In genomic region chr5:180339583-180340183, GRCh38 we compare ENCODE assay signal across 30 cellular contexts. TPM values are rescaled to one million over a fixed set of nuclear protein-coding genes. Genes with fewer than 3 reads are reported as not detected.
A peak's percentile ranks its signal among the peaks of the same experiment; 100 is the strongest.
DNase-seq lines count a peak whose midpoint lies in the region; ATAC-seq and TF ChIP-seq lines count a peak whose summit lies in the region.
"Had no signal": no experiment of that assay in that cellular context is flagged by ENCODE, and none has a peak within 500 bp of the region (broad histone marks: within the 10 kb centered on the region; RNA-seq: fewer than 3 reads in every experiment).

No MANE protein-coding gene starts in this region.

- H3K4me3 Mint-ChIP-seq in stimulated activated effector memory CD8-positive, alpha-beta T cell treated with anti-CD3 and anti-CD28 coated beads, Interleukin-12 subunit alpha, Interleukin-12 subunit beta, amount 100 ng/mL, for 72 hours = no peak overlapping the region
- H3K4me3 Mint-ChIP-seq: activated CD8-positive, alpha-beta memory T cell treated with anti-CD3 and anti-CD28 coated beads, Interleukin-2, amount 10 ng/mL, durations not matched to agents 7 days and 5 days; CD4-positive, alpha-beta T cell; naive thymus-derived CD4-positive, alpha-beta T cell; stimulated activated naive CD8-positive, alpha-beta T cell treated with anti-CD3 and anti-CD28 coated beads, Interleukin-15, amount 100 ng/mL, for 72 hours had no signal

- peaks cover 27% of the 10 kb centered on the region for H3K36me3 ChIP-seq in left ventricle myocardium inferior
- H3K36me3 ChIP-seq: Peyer's patch, thoracic aorta had no signal

- peak overlapping the region; percentile 17 for H3K27ac Mint-ChIP-seq in stimulated activated effector memory CD8-positive, alpha-beta T cell treated with anti-CD3 and anti-CD28 coated beads, Interleukin-12 subunit alpha, Interleukin-12 subunit beta, amount 100 ng/mL, for 72 hours
- H3K27ac Mint-ChIP-seq: activated CD8-positive, alpha-beta memory T cell treated with anti-CD3 and anti-CD28 coated beads, Interleukin-2, amount 10 ng/mL, durations not matched to agents 7 days and 5 days; CD4-positive, alpha-beta T cell had no signal

- no peak overlapping the region for H3K4me3 ChIP-seq in left ventricle myocardium inferior
- no peak overlapping the region for H3K4me3 ChIP-seq in cardiac fibroblast (replicated peaks in 1 of 2; ENCODE audit: low read depth in 2 of 2, low read length in 2 of 2)
- H3K4me3 ChIP-seq: Peyer's patch, thoracic aorta had no signal

- H3K9me3 ChIP-seq in left ventricle myocardium inferior (replicated peaks) = no peaks in the 10 kb centered on the region
- H3K9me3 ChIP-seq: Peyer's patch, thoracic aorta had no signal

- intact Hi-C loops in Right ventricle myocardium superior (cut with DNase I) (no loop called here), left ventricle myocardium inferior (cut with micrococcal nuclease) (no loop called here)

- ATAC-seq in Right ventricle myocardium superior (ENCODE audit: poor library complexity) (no peak), HG02610 (IDR thresholded peaks at IDR 0.05; ENCODE audit: unreplicated experiment) (no peak)
- ATAC-seq in stimulated activated effector memory CD8-positive, alpha-beta T cell treated with anti-CD3 and anti-CD28 coated beads, Interleukin-12 subunit alpha, Interleukin-12 subunit beta, amount 100 ng/mL, for 72 hours = no peak
- ATAC-seq: activated CD8-positive, alpha-beta memory T cell treated with anti-CD3 and anti-CD28 coated beads, Interleukin-2, amount 10 ng/mL, durations not matched to agents 7 days and 5 days; HCT116; HepG2; left ventricle myocardium superior; naive thymus-derived CD4-positive, alpha-beta T cell; stimulated activated naive CD8-positive, alpha-beta T cell treated with anti-CD3 and anti-CD28 coated beads, Interleukin-15, amount 100 ng/mL, for 72 hours had no signal

- no peaks in the 10 kb centered on the region for H3K9me3 Mint-ChIP-seq in stimulated activated effector memory CD8-positive, alpha-beta T cell treated with anti-CD3 and anti-CD28 coated beads, Interleukin-12 subunit alpha, Interleukin-12 subunit beta, amount 100 ng/mL, for 72 hours
- H3K9me3 Mint-ChIP-seq: CD4-positive, alpha-beta T cell; stimulated activated naive CD8-positive, alpha-beta T cell treated with anti-CD3 and anti-CD28 coated beads, Interleukin-15, amount 100 ng/mL, for 72 hours had no signal

- no peak overlapping the region for H3K27ac ChIP-seq in left ventricle myocardium inferior (replicated peaks)
- H3K27ac ChIP-seq: Peyer's patch, thoracic aorta had no signal

- peak; percentile 22 for DNase-seq in Right ventricle myocardium superior
- DNase-seq in left ventricle myocardium inferior = no peak
- DNase-seq in cardiac fibroblast (ENCODE audit: low read depth in 2 of 2) = peak; percentile 38 to 44
- peak; percentile 47 for DNase-seq in iris pigment epithelial cell (ENCODE audit: low read depth)
- no peak for DNase-seq in stimulated activated effector memory CD8-positive, alpha-beta T cell treated with anti-CD3 and anti-CD28 coated beads, Interleukin-12 subunit alpha, Interleukin-12 subunit beta, amount 100 ng/mL, for 72 hours (ENCODE audit: low spot score in 2 of 2)
- DNase-seq in glomerular visceral epithelial cell (ENCODE audit: extremely low spot score) = no peak
- DNase-seq in NCI-H748 treated with DMSO at 0.1 percent for 48 hours (lab: John Stamatoyannopoulos, UW) = no peak
- DNase-seq: activated CD4-positive, alpha-beta T cell treated with anti-CD3 and anti-CD28 coated beads, Interleukin-2, amount 50 U/mL, for 4 hours; activated CD4-positive, CD25-positive, alpha-beta regulatory T cell; activated CD8-positive, alpha-beta memory T cell treated with anti-CD3 and anti-CD28 coated beads, Interleukin-2, amount 10 ng/mL, durations not matched to agents 7 days and 5 days; activated naive CD4-positive, alpha-beta T cell; activated T-cell treated with anti-CD3 and anti-CD28 coated beads, Interleukin-2, amount 50 U/mL, for 48 hours; AML-193; CD4-positive, alpha-beta T cell; DMS79 treated with DMSO at 0.1 percent for 48 hours; GDM1; islet precursor cell; left ventricle myocardium superior; naive thymus-derived CD4-positive, alpha-beta T cell; NCI-H146; NCI-H345; NCI-H774; Peyer's patch; stimulated activated CD8-positive, alpha-beta memory T cell treated with anti-CD3 and anti-CD28 coated beads, Interleukin-4, amount 100 ng/mL, for 48 hours; stimulated activated naive CD8-positive, alpha-beta T cell treated with anti-CD3 and anti-CD28 coated beads, Interleukin-15, amount 100 ng/mL, for 72 hours had no signal

- H3K36me3 Mint-ChIP-seq in stimulated activated effector memory CD8-positive, alpha-beta T cell treated with anti-CD3 and anti-CD28 coated beads, Interleukin-12 subunit alpha, Interleukin-12 subunit beta, amount 100 ng/mL, for 72 hours = no peaks in the 10 kb centered on the region
- H3K36me3 Mint-ChIP-seq: activated CD8-positive, alpha-beta memory T cell treated with anti-CD3 and anti-CD28 coated beads, Interleukin-2, amount 10 ng/mL, durations not matched to agents 7 days and 5 days; naive thymus-derived CD4-positive, alpha-beta T cell had no signal

- no peak for TF ChIP-seq CTCF in left ventricle myocardium inferior (IDR thresholded peaks at IDR 0.05; ENCODE audit: borderline replicate concordance)
- TF ChIP-seq CTCF in cardiac fibroblast (IDR thresholded peaks at IDR 0.05; ENCODE audit: low read depth, low read length) = no peak

- H3K4me1 Mint-ChIP-seq in stimulated activated effector memory CD8-positive, alpha-beta T cell treated with anti-CD3 and anti-CD28 coated beads, Interleukin-12 subunit alpha, Interleukin-12 subunit beta, amount 100 ng/mL, for 72 hours = peaks cover 16% of the 10 kb centered on the region
- H3K4me1 Mint-ChIP-seq: activated CD8-positive, alpha-beta memory T cell treated with anti-CD3 and anti-CD28 coated beads, Interleukin-2, amount 10 ng/mL, durations not matched to agents 7 days and 5 days; naive thymus-derived CD4-positive, alpha-beta T cell had no signal

- peaks cover 22% of the 10 kb centered on the region for H3K27me3 ChIP-seq in left ventricle myocardium inferior (ENCODE audit: low read depth)
- H3K27me3 ChIP-seq: Peyer's patch had no signal

- peaks cover 17% of the 10 kb centered on the region for H3K4me1 ChIP-seq in left ventricle myocardium inferior

RNA-seq across cellular contexts. Expression of gene GFPT2, which starts 13.5 kb away (rescaled TPM):
- 13.3 TPM for total RNA-seq in Right ventricle myocardium superior
- 8.4 TPM for total RNA-seq in left ventricle myocardium inferior
- total RNA-seq: T-helper 1 cell treated with Interleukin-12 subunit alpha and Interleukin-12 subunit beta and Interleukin-4 antibody, amounts not matched to agents 30 ng/mL and 1 ng/mL, for 36 hours had no signal

RNA-seq across cellular contexts. Expression of gene MAPK9, which starts 47.8 kb away (rescaled TPM):
- total RNA-seq in Right ventricle myocardium superior = 42.4 TPM
- 40.9 TPM for total RNA-seq in left ventricle myocardium inferior

Comparison
In these comparisons a context has a peak if more than half of its experiments do, and no peak if none do; other contexts are left out.
1. DNase-seq: peak in Right ventricle myocardium superior (single experiment), cardiac fibroblast (2 of 2) and iris pigment epithelial cell (single experiment); none in left ventricle myocardium inferior (single experiment), stimulated activated effector memory CD8-positive, alpha-beta T cell treated with anti-CD3 and anti-CD28 coated beads, Interleukin-12 subunit alpha, Interleukin-12 subunit beta, amount 100 ng/mL, for 72 hours (0 of 2), glomerular visceral epithelial cell (single experiment) and NCI-H748 treated with DMSO at 0.1 percent for 48 hours (single experiment).